ENCODE assay signal across 26 cellular contexts in genomic region chr6:25456656-25457055, GRCh38.
"Had no signal": no experiment of that assay in that cellular context is flagged by ENCODE, and none has a peak within 500 bp of the region (broad histone marks: within the 10 kb centered on the region; RNA-seq: fewer than 3 reads in every experiment).

No MANE protein-coding gene starts in this region.

- FAIRE-seq: keratinocyte, TTC549 had no signal

- DNase-seq: activated CD4-positive, alpha-beta T cell treated with anti-CD3 and anti-CD28 coated beads, Interleukin-2, amount 10 ng/mL, durations not matched to agents 7 days and 5 days; activated CD4-positive, CD25-positive, alpha-beta regulatory T cell treated with anti-CD3 and anti-CD28 coated beads, Interleukin-2, amount 50 U/mL, for 72 hours; activated CD8-positive, alpha-beta memory T cell treated with anti-CD3 and anti-CD28 coated beads, Interleukin-2, amount 10 ng/mL, durations not matched to agents 7 days and 5 days; activated CD8-positive, alpha-beta T cell treated with anti-CD3 and anti-CD28 coated beads for 36 hours; activated effector memory CD4-positive, alpha-beta T cell treated with anti-CD3 and anti-CD28 coated beads, Interleukin-2, amount 50 U/mL, for 16 hours; activated naive CD4-positive, alpha-beta T cell treated with anti-CD3 and anti-CD28 coated beads, Interleukin-2, amount 50 U/mL, for 16 hours; activated T-cell treated with anti-CD3 and anti-CD28 coated beads for 4 hours; anterior cingulate cortex; brain microvascular endothelial cell; caudate nucleus; dermis blood vessel endothelial cell; effector CD8-positive, alpha-beta T cell; erythroblast; foreskin fibroblast; heart right ventricle; lower lobe of right lung; naive B cell; posterior cingulate gyrus; sigmoid colon; stimulated activated CD4-positive, alpha-beta T cell treated with anti-CD3 and anti-CD28 coated beads, Interleukin-4, amount 100 ng/mL, for 1 hour; stimulated activated naive CD4-positive, alpha-beta T cell; testis; WERI-Rb-1 had no signal

- H3K4me1 ChIP-seq: lower lobe of right lung, sigmoid colon, testis, vagina had no signal

- H3K27me3 ChIP-seq: brain microvascular endothelial cell, heart right ventricle, sigmoid colon, testis, vagina had no signal

- H3K36me3 ChIP-seq: brain microvascular endothelial cell, heart right ventricle, lower lobe of right lung, sigmoid colon, vagina, WERI-Rb-1 had no signal

- H3K4me3 ChIP-seq: heart right ventricle, lower lobe of right lung, sigmoid colon, testis, vagina had no signal

- H3K27ac ChIP-seq: brain microvascular endothelial cell, heart right ventricle, lower lobe of right lung, sigmoid colon, testis, vagina, WERI-Rb-1 had no signal

- H3K9me3 ChIP-seq: heart right ventricle, lower lobe of right lung, sigmoid colon, testis, vagina had no signal
